8 cellular contexts compared by ENCODE assay signal in genomic region chr1:68120136-68120791, GRCh38.
DNase-seq lines count a peak whose midpoint lies in the region; ATAC-seq and TF ChIP-seq lines count a peak whose summit lies in the region.

No MANE protein-coding gene starts in this region.

- H3K36me3 ChIP-seq in BE2C (no peaks in the 10 kb centered on the region), neural cell (ENCODE audit: insufficient read depth, low read length) (no peaks in the 10 kb centered on the region)

- ATAC-seq in HG02759 (IDR thresholded peaks at IDR 0.05; ENCODE audit: unreplicated experiment) (peak; percentile 86), HG03280 (IDR thresholded peaks at IDR 0.05; ENCODE audit: unreplicated experiment) (no peak)

- no peak overlapping the region for H3K4me2 ChIP-seq in neural cell (ENCODE audit: low read length)

- TF ChIP-seq EP300 in neural cell (conservative IDR thresholded peaks at IDR 0.05; ENCODE audit: poor library complexity, severe bottlenecking) = no peak

- H3K79me2 ChIP-seq in neural cell (replicated peaks; ENCODE audit: insufficient read depth, low read length) = no peaks in the 10 kb centered on the region

- in situ Hi-C loops in GM13977 (cut with MboI; ENCODE audit: low pct_unique_long_range_greater_than_20kb, low sequenced_read_pairs, unreplicated experiment) = loop anchor here (25.0 kb wide), 2 partner anchors 217 to 1617 kb away; no protein-coding TSS in a partner anchor

- H3K27me3 ChIP-seq in BE2C = no peaks in the 10 kb centered on the region
- H3K27me3 ChIP-seq in neural cell (ENCODE audit: insufficient read depth, low read depth, low read length) = no peaks in the 10 kb centered on the region

- TF ChIP-seq RAD21 in neural cell (conservative IDR thresholded peaks at IDR 0.05) = peak; percentile 95

- H4K20me1 ChIP-seq in neural cell (ENCODE audit: insufficient read depth) = no peaks in the 10 kb centered on the region

- H3K4me1 ChIP-seq in BE2C = no peaks in the 10 kb centered on the region

- H3K9me2 ChIP-seq in neural cell (ENCODE audit: insufficient read depth, low read length) = no peaks in the 10 kb centered on the region

- H3K4me3 ChIP-seq in BE2C (ENCODE audit: low read depth, low read length) = no peak overlapping the region
- H3K4me3 ChIP-seq in neural cell (ENCODE audit: low read length) = no peak overlapping the region

- H3K9ac ChIP-seq in neural cell (ENCODE audit: low read length) = no peak overlapping the region

- no peak overlapping the region for H2AFZ ChIP-seq in neural cell (ENCODE audit: low read depth, low read length)

- TF ChIP-seq CTCF in BE2C (IDR thresholded peaks at IDR 0.05; ENCODE audit: low read depth, low read length) = peak; percentile 67
- TF ChIP-seq CTCF in GM13977 (IDR thresholded peaks at IDR 0.05; ENCODE audit: extremely low read depth, insufficient read depth, missing control alignments) = peak; percentile 85
- TF ChIP-seq CTCF in neural cell (IDR thresholded peaks at IDR 0.05; ENCODE audit: poor library complexity, severe bottlenecking) = peak; percentile 93

- H3F3A ChIP-seq in neural cell (ENCODE audit: insufficient read depth, low read length, poor library complexity, severe bottlenecking) = no peaks in the 10 kb centered on the region

- H3K9me3 ChIP-seq in BE2C (no peaks in the 10 kb centered on the region), neural cell (ENCODE audit: low read length) (no peaks in the 10 kb centered on the region)

- no peak overlapping the region for H3K27ac ChIP-seq in neural cell (ENCODE audit: low read length)

- DNase-seq in BE2C (peak; percentile 24), GM13977 (ENCODE audit: low spot score) (peak; percentile 51), NCI-H1105 (lab: John Stamatoyannopoulos, UW) (peak; percentile 58), T1000 (lab: John Stamatoyannopoulos, UW) (peak; percentile 47), fibroblast of gingiva (ENCODE audit: low read depth) (peak; percentile 80)

TF ChIP-seq in neural cell, 6 proteins besides CTCF, POLR2A, EP300 and RAD21:
- TF ChIP-seq MXI1 (conservative IDR thresholded peaks at IDR 0.05; ENCODE audit: poor library complexity, severe bottlenecking) = no peak
- TF ChIP-seq, protein P1, sequence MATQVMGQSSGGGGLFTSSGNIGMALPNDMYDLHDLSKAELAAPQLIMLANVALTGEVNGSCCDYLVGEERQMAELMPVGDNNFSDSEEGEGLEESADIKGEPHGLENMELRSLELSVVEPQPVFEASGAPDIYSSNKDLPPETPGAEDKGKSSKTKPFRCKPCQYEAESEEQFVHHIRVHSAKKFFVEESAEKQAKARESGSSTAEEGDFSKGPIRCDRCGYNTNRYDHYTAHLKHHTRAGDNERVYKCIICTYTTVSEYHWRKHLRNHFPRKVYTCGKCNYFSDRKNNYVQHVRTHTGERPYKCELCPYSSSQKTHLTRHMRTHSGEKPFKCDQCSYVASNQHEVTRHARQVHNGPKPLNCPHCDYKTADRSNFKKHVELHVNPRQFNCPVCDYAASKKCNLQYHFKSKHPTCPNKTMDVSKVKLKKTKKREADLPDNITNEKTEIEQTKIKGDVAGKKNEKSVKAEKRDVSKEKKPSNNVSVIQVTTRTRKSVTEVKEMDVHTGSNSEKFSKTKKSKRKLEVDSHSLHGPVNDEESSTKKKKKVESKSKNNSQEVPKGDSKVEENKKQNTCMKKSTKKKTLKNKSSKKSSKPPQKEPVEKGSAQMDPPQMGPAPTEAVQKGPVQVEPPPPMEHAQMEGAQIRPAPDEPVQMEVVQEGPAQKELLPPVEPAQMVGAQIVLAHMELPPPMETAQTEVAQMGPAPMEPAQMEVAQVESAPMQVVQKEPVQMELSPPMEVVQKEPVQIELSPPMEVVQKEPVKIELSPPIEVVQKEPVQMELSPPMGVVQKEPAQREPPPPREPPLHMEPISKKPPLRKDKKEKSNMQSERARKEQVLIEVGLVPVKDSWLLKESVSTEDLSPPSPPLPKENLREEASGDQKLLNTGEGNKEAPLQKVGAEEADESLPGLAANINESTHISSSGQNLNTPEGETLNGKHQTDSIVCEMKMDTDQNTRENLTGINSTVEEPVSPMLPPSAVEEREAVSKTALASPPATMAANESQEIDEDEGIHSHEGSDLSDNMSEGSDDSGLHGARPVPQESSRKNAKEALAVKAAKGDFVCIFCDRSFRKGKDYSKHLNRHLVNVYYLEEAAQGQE (IDR thresholded peaks at IDR 0.05; ENCODE audit: borderline replicate concordance) = no peak
- TF ChIP-seq POLR2AphosphoS5 (IDR thresholded peaks at IDR 0.05) = no peak
- no peak for TF ChIP-seq TAF1 (IDR thresholded peaks at IDR 0.05; ENCODE audit: low read depth)
- peak; percentile 93 for TF ChIP-seq SMC3 (conservative IDR thresholded peaks at IDR 0.05; ENCODE audit: poor library complexity)
- TF ChIP-seq EZH2 (IDR thresholded peaks at IDR 0.05; ENCODE audit: borderline replicate concordance, insufficient read depth, low read length, poor library complexity, severe bottlenecking) = no peak

Comparison
In these comparisons a context has a peak if more than half of its experiments do, and no peak if none do; other contexts are left out.
1. DNase-seq: peak in every context shown above with its lines; median percentile 80 in fibroblast of gingiva; 58 in NCI-H1105; 51 in GM13977; 47 in T1000; 24 in BE2C.